Comparison of ENCODE assay signal across 8 cellular contexts in genomic region chr19:13118424-13119193, GRCh38. TPM values are rescaled to one million over a fixed set of nuclear protein-coding genes. Genes with fewer than 3 reads are reported as not detected.
DNase-seq lines count a peak whose midpoint lies in the region; ATAC-seq and TF ChIP-seq lines count a peak whose summit lies in the region.

No MANE protein-coding gene starts in this region.

- DNase-seq in AG09309 (ENCODE audit: low read depth), result no peak
- DNase-seq in LNCaP clone FGC (ENCODE audit: low read depth), result no peak
- DNase-seq in activated CD4-positive, alpha-beta memory T cell treated with anti-CD3 and anti-CD28 coated beads, Interleukin-2, amount 10 ng/mL, durations not matched to agents 7 days and 5 days, result peak; percentile 54
- DNase-seq in fibroblast of the aortic adventitia (ENCODE audit: low read depth), result no peak
- DNase-seq in osteoblast (ENCODE audit: insufficient read length, low spot score, missing footprints), result peak; percentile 92

- peaks cover 42% of the 10 kb centered on the region for H4K20me1 ChIP-seq in osteoblast (ENCODE audit: insufficient read depth, low read length)

- ATAC-seq in GM18498 (IDR thresholded peaks at IDR 0.05; ENCODE audit: unreplicated experiment), result peak; percentile 17
- no peak for ATAC-seq in HG02938 (IDR thresholded peaks at IDR 0.05; ENCODE audit: unreplicated experiment)
- ATAC-seq in HG02981 (IDR thresholded peaks at IDR 0.05; ENCODE audit: unreplicated experiment), result no peak

- H3K4me3 ChIP-seq in AG09309 (ENCODE audit: control insufficient read depth, low read depth, low read length) (peak overlapping the region; percentile 95), LNCaP clone FGC (ENCODE audit: low read depth, low read length) (peak overlapping the region; percentile 95), fibroblast of the aortic adventitia (ENCODE audit: low read depth, low read length) (peak overlapping the region; percentile 89), osteoblast (ENCODE audit: insufficient read depth, low read length) (peak overlapping the region; percentile 86)

- CTCF ChIA-PET in activated CD4-positive, alpha-beta memory T cell treated with anti-CD3 and anti-CD28 coated beads, Interleukin-2, amount 10 ng/mL, durations not matched to agents 7 days and 5 days (lab: Charles Lee), result interaction anchor here (0.9 to 2.4 kb wide), 9 partner anchors 12 to 153 kb away, joined by 3 to 12 read pairs (median 5); partner anchors contain the start of genes IER2 and STX10

- H3K36me3 ChIP-seq in osteoblast (ENCODE audit: insufficient read depth, low read length), result peaks cover 13% of the 10 kb centered on the region

- peaks cover 58% of the 10 kb centered on the region for H3K4me1 Mint-ChIP-seq in activated CD4-positive, alpha-beta memory T cell treated with anti-CD3 and anti-CD28 coated beads, Interleukin-2, amount 10 ng/mL, durations not matched to agents 7 days and 5 days

- no peaks in the 10 kb centered on the region for H3K9me3 Mint-ChIP-seq in activated CD4-positive, alpha-beta memory T cell treated with anti-CD3 and anti-CD28 coated beads, Interleukin-2, amount 10 ng/mL, durations not matched to agents 7 days and 5 days

- H3K79me2 ChIP-seq in osteoblast (ENCODE audit: insufficient read depth, low read length), result peaks cover 70% of the 10 kb centered on the region

- no peaks in the 10 kb centered on the region for H3K27me3 ChIP-seq in osteoblast (ENCODE audit: insufficient read depth, low read length)

- TF ChIP-seq CTCF in AG09309 (IDR thresholded peaks at IDR 0.05; ENCODE audit: control insufficient read depth, insufficient read depth, low read depth, low read length, missing control alignments) (no peak), LNCaP clone FGC (IDR thresholded peaks at IDR 0.05; ENCODE audit: control insufficient read depth, extremely low read depth, insufficient read depth) (no peak), fibroblast of the aortic adventitia (IDR thresholded peaks at IDR 0.05; ENCODE audit: insufficient read depth, low read length) (no peak), osteoblast (IDR thresholded peaks at IDR 0.05; ENCODE audit: extremely low read depth, low read depth, low read length) (no peak)

- peak overlapping the region; percentile 94 for H3K4me2 ChIP-seq in osteoblast (ENCODE audit: insufficient read depth, low read length)

- H3K9me3 ChIP-seq in osteoblast (ENCODE audit: low read depth, low read length), result no peaks in the 10 kb centered on the region

- peak overlapping the region; percentile 80 for H3K4me3 Mint-ChIP-seq in activated CD4-positive, alpha-beta memory T cell treated with anti-CD3 and anti-CD28 coated beads, Interleukin-2, amount 10 ng/mL, durations not matched to agents 7 days and 5 days

- H2AFZ ChIP-seq in osteoblast (ENCODE audit: low read length), result no peak overlapping the region

- H3K27ac Mint-ChIP-seq in activated CD4-positive, alpha-beta memory T cell treated with anti-CD3 and anti-CD28 coated beads, Interleukin-2, amount 10 ng/mL, durations not matched to agents 7 days and 5 days, result peak overlapping the region; percentile 74

- H3K4me1 ChIP-seq in osteoblast (ENCODE audit: insufficient read depth, low read length), result peaks cover 51% of the 10 kb centered on the region

- H3K27me3 Mint-ChIP-seq in activated CD4-positive, alpha-beta memory T cell treated with anti-CD3 and anti-CD28 coated beads, Interleukin-2, amount 10 ng/mL, durations not matched to agents 7 days and 5 days, result no peaks in the 10 kb centered on the region

- POLR2A ChIA-PET in activated CD4-positive, alpha-beta memory T cell treated with anti-CD3 and anti-CD28 coated beads, Interleukin-2, amount 10 ng/mL, durations not matched to agents 7 days and 5 days (lab: Charles Lee), result interaction anchor here (0.5 to 6.6 kb wide), 14 partner anchors 9 to 1252 kb away, joined by 3 to 79 read pairs (median 14); partner anchors contain the start of genes CALR, IER2 and STX10

- peak overlapping the region; percentile 96 for H3K27ac ChIP-seq in osteoblast (ENCODE audit: low read depth, low read length)

- peaks cover 9% of the 10 kb centered on the region for H3K36me3 Mint-ChIP-seq in activated CD4-positive, alpha-beta memory T cell treated with anti-CD3 and anti-CD28 coated beads, Interleukin-2, amount 10 ng/mL, durations not matched to agents 7 days and 5 days (ENCODE audit: low read depth)

RNA-seq across cellular contexts. Expression of gene NACC1, which starts 0.5 kb away (rescaled TPM):
- total RNA-seq in activated CD4-positive, alpha-beta memory T cell treated with anti-CD3 and anti-CD28 coated beads, Interleukin-2, amount 10 ng/mL, durations not matched to agents 7 days and 5 days, result 10 to 100 TPM; 74.5 to 82.2 TPM
- total RNA-seq in fibroblast of the aortic adventitia (ENCODE audit: low replicate concordance) (11.5 and 51.2 TPM in 2 replicates), osteoblast (53.9 and 62.5 TPM in 2 replicates)

RNA-seq across cellular contexts. Expression of gene TRMT1, which starts 2.1 kb away (rescaled TPM):
- total RNA-seq in activated CD4-positive, alpha-beta memory T cell treated with anti-CD3 and anti-CD28 coated beads, Interleukin-2, amount 10 ng/mL, durations not matched to agents 7 days and 5 days, result 10 to 100 TPM; 29.4 to 29.7 TPM
- total RNA-seq in fibroblast of the aortic adventitia (ENCODE audit: low replicate concordance) (19.2 and 23.9 TPM in 2 replicates), osteoblast (18.6 and 29.7 TPM in 2 replicates)

RNA-seq across cellular contexts. Expression of gene LYL1, which starts 16.0 kb away (rescaled TPM):
- 1 to 10 TPM; 5.7 to 6.2 TPM for total RNA-seq in activated CD4-positive, alpha-beta memory T cell treated with anti-CD3 and anti-CD28 coated beads, Interleukin-2, amount 10 ng/mL, durations not matched to agents 7 days and 5 days
- total RNA-seq in fibroblast of the aortic adventitia (ENCODE audit: low replicate concordance), result 0.63 and 1.4 TPM in 2 replicates
- 0.29 and 0.36 TPM in 2 replicates for total RNA-seq in osteoblast

RNA-seq across cellular contexts. Expression of gene STX10, which starts 31.6 kb away (rescaled TPM):
- 10 to 100 TPM; 69.0 to 72.2 TPM for total RNA-seq in activated CD4-positive, alpha-beta memory T cell treated with anti-CD3 and anti-CD28 coated beads, Interleukin-2, amount 10 ng/mL, durations not matched to agents 7 days and 5 days
- total RNA-seq in fibroblast of the aortic adventitia (ENCODE audit: low replicate concordance) (62.7 and 122 TPM in 2 replicates), osteoblast (78.4 and 81.1 TPM in 2 replicates)

RNA-seq across cellular contexts. Expression of gene IER2, which starts 31.6 kb away (rescaled TPM):
- 100 to 1,000 TPM; 231 to 234 TPM for total RNA-seq in activated CD4-positive, alpha-beta memory T cell treated with anti-CD3 and anti-CD28 coated beads, Interleukin-2, amount 10 ng/mL, durations not matched to agents 7 days and 5 days
- total RNA-seq in fibroblast of the aortic adventitia (ENCODE audit: low replicate concordance) (20.3 and 43.5 TPM in 2 replicates), osteoblast (14.8 and 15.9 TPM in 2 replicates)

Comparison
In these comparisons a context has a peak if more than half of its experiments do, and no peak if none do; other contexts are left out.
1. DNase-seq: peak in activated CD4-positive, alpha-beta memory T cell treated with anti-CD3 and anti-CD28 coated beads, Interleukin-2, amount 10 ng/mL, durations not matched to agents 7 days and 5 days (single experiment) and osteoblast (single experiment); none in AG09309 (single experiment), LNCaP clone FGC (single experiment) and fibroblast of the aortic adventitia (single experiment).
2. Peak in every context shown above with its lines, with median percentiles within 50 percentile points of each other: H3K4me3 ChIP-seq.